Comparison of ENCODE assay signal across 8 cellular contexts in the genomic region with DNA sequence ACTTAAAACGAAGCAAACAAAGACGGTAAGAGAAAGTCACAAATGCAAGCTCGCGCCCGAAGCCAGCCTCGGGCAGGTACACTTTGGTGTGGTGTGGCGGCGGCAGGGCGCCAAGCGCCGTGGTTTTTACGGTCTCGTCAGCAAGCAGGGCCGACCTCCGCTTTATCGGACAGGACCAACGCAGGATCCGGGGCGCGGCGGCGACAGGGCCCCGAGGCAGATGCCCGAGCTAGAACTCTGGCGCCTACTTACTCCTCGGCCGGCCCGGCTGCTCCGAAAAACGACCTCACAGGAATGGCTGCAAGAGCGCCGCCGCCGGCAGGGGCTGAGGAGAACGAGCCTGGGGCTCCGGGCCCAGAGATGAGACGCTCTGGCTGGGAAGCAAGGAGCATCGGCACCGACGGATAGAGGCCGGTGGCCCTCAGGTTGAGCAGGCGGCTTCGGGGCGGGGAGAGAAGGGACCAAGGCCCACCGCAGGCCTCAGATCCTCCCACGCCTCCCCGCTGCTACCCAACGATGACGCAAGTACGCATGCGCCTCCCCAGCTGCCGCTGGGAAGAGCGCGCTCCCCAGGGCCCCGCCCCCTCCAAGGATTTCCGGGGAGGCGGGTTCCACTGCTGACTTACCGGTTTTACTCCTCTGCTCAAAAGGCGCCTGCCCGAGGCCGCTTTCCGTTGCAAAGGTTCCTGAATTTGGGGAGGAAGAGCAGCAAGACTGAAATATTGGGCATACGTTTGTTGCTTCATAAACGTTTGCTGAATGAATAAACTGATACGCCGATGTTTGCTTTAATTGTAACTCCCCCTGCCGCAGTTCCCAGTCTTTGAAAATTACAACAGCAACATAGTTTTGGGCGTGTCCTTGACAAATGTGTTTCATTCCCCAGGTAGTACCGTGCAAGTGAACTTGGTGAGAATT.
A peak's percentile ranks its signal among the peaks of the same experiment; 100 is the strongest.
DNase-seq lines count a peak whose midpoint lies in the region; ATAC-seq and TF ChIP-seq lines count a peak whose summit lies in the region.

No MANE protein-coding gene starts in this region.

- no peak; the same call in 1 of the 2 replicates for TF ChIP-seq EP300 in Ishikawa (IDR thresholded peaks at IDR 0.05; ENCODE audit: borderline replicate concordance)

- peak; percentile 94 for DNase-seq in DMS53 treated with DMSO at 0.1 percent for 48 hours (lab: John Stamatoyannopoulos, UW; ENCODE audit: unreplicated experiment)
- DNase-seq in OCI-M1 (lab: John Stamatoyannopoulos, UW) = peak; percentile 99
- peak; percentile 95 for DNase-seq in activated T-cell treated with anti-CD3 and anti-CD28 coated beads for 48 hours (ENCODE audit: low read depth)
- peak; percentile 43 for DNase-seq in epithelial cell of proximal tubule (ENCODE audit: low read depth)
- peak; percentile 95 for DNase-seq in mucosa of gallbladder (ENCODE audit: low spot score)
- DNase-seq in stimulated activated CD8-positive, alpha-beta memory T cell treated with anti-CD3 and anti-CD28 coated beads, Interleukin-4, amount 100 ng/mL, for 24 hours (ENCODE audit: low read depth) = peak; percentile 97

- ATAC-seq in GM21619 (IDR thresholded peaks at IDR 0.05; ENCODE audit: unreplicated experiment) = peak; percentile 62

- TF ChIP-seq RAD21 in Ishikawa (IDR thresholded peaks at IDR 0.05; ENCODE audit: low read depth) = no peak

- H3K4me3 ChIP-seq in epithelial cell of proximal tubule (ENCODE audit: low read depth, low read length) = peak overlapping the region; percentile 80

- peak; percentile 44 for TF ChIP-seq CTCF in epithelial cell of proximal tubule (conservative IDR thresholded peaks at IDR 0.05; ENCODE audit: low read depth, low read length)

TF ChIP-seq in Ishikawa, 13 proteins besides CTCF, POLR2A, EP300 and RAD21:
- TF ChIP-seq YY1 (IDR thresholded peaks at IDR 0.05; ENCODE audit: low read depth) (peak; percentile 58; the same call in 1 of the 2 replicates), ZBTB7A (IDR thresholded peaks at IDR 0.05; ENCODE audit: low read depth) (peak; percentile 55; the same call in 1 of the 2 replicates), TEAD4 (IDR thresholded peaks at IDR 0.05) (no peak; the same call in 1 of the 2 replicates), CEBPB (IDR thresholded peaks at IDR 0.05) (no peak; the same call in 1 of the 2 replicates), CREB1 (IDR thresholded peaks at IDR 0.05; ENCODE audit: low read depth) (no peak; the same call in 1 of the 2 replicates), FOXM1 (IDR thresholded peaks at IDR 0.05; ENCODE audit: borderline replicate concordance, low read depth) (peak; percentile 32; the same call in 1 of the 2 replicates), MAX (IDR thresholded peaks at IDR 0.05) (peak; percentile 58), EGR1 (IDR thresholded peaks at IDR 0.05) (peak; percentile 96), NFIC (IDR thresholded peaks at IDR 0.05) (no peak), USF1 (IDR thresholded peaks at IDR 0.05) (no peak), TAF1 (IDR thresholded peaks at IDR 0.05; ENCODE audit: low read depth) (peak; percentile 74; the same call in 1 of the 2 replicates), TCF12 (IDR thresholded peaks at IDR 0.05; ENCODE audit: low read depth) (peak; percentile 38; the same call in 1 of the 2 replicates)
- TF ChIP-seq, protein P1, sequence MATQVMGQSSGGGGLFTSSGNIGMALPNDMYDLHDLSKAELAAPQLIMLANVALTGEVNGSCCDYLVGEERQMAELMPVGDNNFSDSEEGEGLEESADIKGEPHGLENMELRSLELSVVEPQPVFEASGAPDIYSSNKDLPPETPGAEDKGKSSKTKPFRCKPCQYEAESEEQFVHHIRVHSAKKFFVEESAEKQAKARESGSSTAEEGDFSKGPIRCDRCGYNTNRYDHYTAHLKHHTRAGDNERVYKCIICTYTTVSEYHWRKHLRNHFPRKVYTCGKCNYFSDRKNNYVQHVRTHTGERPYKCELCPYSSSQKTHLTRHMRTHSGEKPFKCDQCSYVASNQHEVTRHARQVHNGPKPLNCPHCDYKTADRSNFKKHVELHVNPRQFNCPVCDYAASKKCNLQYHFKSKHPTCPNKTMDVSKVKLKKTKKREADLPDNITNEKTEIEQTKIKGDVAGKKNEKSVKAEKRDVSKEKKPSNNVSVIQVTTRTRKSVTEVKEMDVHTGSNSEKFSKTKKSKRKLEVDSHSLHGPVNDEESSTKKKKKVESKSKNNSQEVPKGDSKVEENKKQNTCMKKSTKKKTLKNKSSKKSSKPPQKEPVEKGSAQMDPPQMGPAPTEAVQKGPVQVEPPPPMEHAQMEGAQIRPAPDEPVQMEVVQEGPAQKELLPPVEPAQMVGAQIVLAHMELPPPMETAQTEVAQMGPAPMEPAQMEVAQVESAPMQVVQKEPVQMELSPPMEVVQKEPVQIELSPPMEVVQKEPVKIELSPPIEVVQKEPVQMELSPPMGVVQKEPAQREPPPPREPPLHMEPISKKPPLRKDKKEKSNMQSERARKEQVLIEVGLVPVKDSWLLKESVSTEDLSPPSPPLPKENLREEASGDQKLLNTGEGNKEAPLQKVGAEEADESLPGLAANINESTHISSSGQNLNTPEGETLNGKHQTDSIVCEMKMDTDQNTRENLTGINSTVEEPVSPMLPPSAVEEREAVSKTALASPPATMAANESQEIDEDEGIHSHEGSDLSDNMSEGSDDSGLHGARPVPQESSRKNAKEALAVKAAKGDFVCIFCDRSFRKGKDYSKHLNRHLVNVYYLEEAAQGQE (IDR thresholded peaks at IDR 0.05; ENCODE audit: low read depth) = 0 out of 2 replicates have a peak, but pooled peaks have one; percentile 6

Comparison
In these comparisons a context has a peak if more than half of its experiments do, and no peak if none do; other contexts are left out.
1. Peak in every context shown above with its lines: DNase-seq, ATAC-seq and H3K4me3 ChIP-seq.
2. DNase-seq: peak in every context shown above with its lines; median percentile 99 in OCI-M1; 97 in stimulated activated CD8-positive, alpha-beta memory T cell treated with anti-CD3 and anti-CD28 coated beads, Interleukin-4, amount 100 ng/mL, for 24 hours; 95 in activated T-cell treated with anti-CD3 and anti-CD28 coated beads for 48 hours; 95 in mucosa of gallbladder; 94 in DMS53 treated with DMSO at 0.1 percent for 48 hours; 43 in epithelial cell of proximal tubule.